8 cellular contexts compared by ENCODE assay signal in genomic region chr1:99849744-99850457, GRCh38. TPM values are rescaled to one million over a fixed set of nuclear protein-coding genes. Genes with fewer than 3 reads are reported as not detected.
A peak's percentile ranks its signal among the peaks of the same experiment; 100 is the strongest.
DNase-seq lines count a peak whose midpoint lies in the region; ATAC-seq and FAIRE-seq lines count a peak whose summit lies in the region.

AGL (plus strand) TSS chr1:99850361; CDS start chr1:99851043, 682 bp downstream.

- ATAC-seq in GM21529 (IDR thresholded peaks at IDR 0.05; ENCODE audit: unreplicated experiment), result peak; percentile 99
- peak; percentile 99 for ATAC-seq in natural killer cell treated with Interleukin-12 subunit alpha and Interleukin-12 subunit beta and Interleukin-15 and Interleukin-18, amount 100 ng/mL, for 72 hours
- peak; percentile 98 for ATAC-seq in stimulated activated naive CD8-positive, alpha-beta T cell treated with anti-CD3 and anti-CD28 coated beads, Interleukin-15, Interleukin-2, amounts not matched to agents 100 U/mL and 50 U/mL, for 24 hours

- H3K9me3 Mint-ChIP-seq in IgD-negative memory B cell, result no peaks in the 10 kb centered on the region
- no peaks in the 10 kb centered on the region for H3K9me3 Mint-ChIP-seq in natural killer cell treated with Interleukin-12 subunit alpha and Interleukin-12 subunit beta and Interleukin-15 and Interleukin-18, amount 100 ng/mL, for 72 hours

- peaks cover 19 to 32% (median 24%) of the 10 kb centered on the region in 3 donors for H3K4me1 Mint-ChIP-seq in IgD-negative memory B cell
- H3K4me1 Mint-ChIP-seq in natural killer cell treated with Interleukin-12 subunit alpha and Interleukin-12 subunit beta and Interleukin-15 and Interleukin-18, amount 100 ng/mL, for 72 hours (ENCODE audit: low read depth in 2 of 2), result peaks cover 10 to 33% of the 10 kb centered on the region in 2 donors

- DNase-seq in DMS153 treated with DMSO at 0.1 percent for 48 hours (lab: John Stamatoyannopoulos, UW; ENCODE audit: unreplicated experiment) (peak; percentile 71), RCC 7860 (ENCODE audit: low spot score) (peak; percentile 70), fibroblast of peridontal ligament (ENCODE audit: extremely low read depth) (peak; percentile 60)
- DNase-seq in activated T-helper 1 cell treated with anti-CD3 and anti-CD28 coated beads, Interleukin-2, amount 50 U/mL, for 16 hours (ENCODE audit: low read depth in 1 of 2, low spot score in 1 of 2), result peak; percentile 70 to 80
- DNase-seq in natural killer cell treated with Interleukin-12 subunit alpha and Interleukin-12 subunit beta and Interleukin-15 and Interleukin-18, amount 100 ng/mL, for 72 hours (ENCODE audit: low spot score), result peak; percentile 90
- peak; percentile 87 for DNase-seq in stimulated activated naive CD8-positive, alpha-beta T cell treated with anti-CD3 and anti-CD28 coated beads, Interleukin-15, Interleukin-2, amounts not matched to agents 100 U/mL and 50 U/mL, for 24 hours

- peak within 1 kb of the TSS; percentile 76 to 96 (median 93) for H3K27ac Mint-ChIP-seq in IgD-negative memory B cell
- H3K27ac Mint-ChIP-seq in natural killer cell treated with Interleukin-12 subunit alpha and Interleukin-12 subunit beta and Interleukin-15 and Interleukin-18, amount 100 ng/mL, for 72 hours, result peak within 1 kb of the TSS; percentile 81 to 90

- peak within 1 kb of the TSS; percentile 93 to 98 (median 97) for H3K4me3 Mint-ChIP-seq in IgD-negative memory B cell
- peak within 1 kb of the TSS; percentile 93 for H3K4me3 Mint-ChIP-seq in natural killer cell treated with Interleukin-12 subunit alpha and Interleukin-12 subunit beta and Interleukin-15 and Interleukin-18, amount 100 ng/mL, for 72 hours

- H3K27me3 Mint-ChIP-seq in IgD-negative memory B cell, result no peaks in the 10 kb centered on the region
- H3K27me3 Mint-ChIP-seq in natural killer cell treated with Interleukin-12 subunit alpha and Interleukin-12 subunit beta and Interleukin-15 and Interleukin-18, amount 100 ng/mL, for 72 hours, result no peaks in the 10 kb centered on the region

- no peak for FAIRE-seq in RCC 7860 (lab: Jason Lieb, UNC)

- peaks cover 5% of the 10 kb centered on the region for H3K36me3 Mint-ChIP-seq in IgD-negative memory B cell
- H3K36me3 Mint-ChIP-seq in natural killer cell treated with Interleukin-12 subunit alpha and Interleukin-12 subunit beta and Interleukin-15 and Interleukin-18, amount 100 ng/mL, for 72 hours, result peaks cover 6% of the 10 kb centered on the region

RNA-seq across cellular contexts. Expression of gene AGL, which starts in this region (rescaled TPM):
- 8.1 TPM for polyA plus RNA-seq in IgD-negative memory B cell
- total RNA-seq in natural killer cell treated with Interleukin-12 subunit alpha and Interleukin-12 subunit beta and Interleukin-15 and Interleukin-18, amount 100 ng/mL, for 72 hours, result 10 to 100 TPM; 10.3 to 13.7 TPM

Comparison
In these comparisons a context has a peak if more than half of its experiments do, and no peak if none do; other contexts are left out.
1. Peak in every context shown above with its lines: DNase-seq and ATAC-seq.